Comparison of ENCODE assay signal across 8 cellular contexts in the genomic region with DNA sequence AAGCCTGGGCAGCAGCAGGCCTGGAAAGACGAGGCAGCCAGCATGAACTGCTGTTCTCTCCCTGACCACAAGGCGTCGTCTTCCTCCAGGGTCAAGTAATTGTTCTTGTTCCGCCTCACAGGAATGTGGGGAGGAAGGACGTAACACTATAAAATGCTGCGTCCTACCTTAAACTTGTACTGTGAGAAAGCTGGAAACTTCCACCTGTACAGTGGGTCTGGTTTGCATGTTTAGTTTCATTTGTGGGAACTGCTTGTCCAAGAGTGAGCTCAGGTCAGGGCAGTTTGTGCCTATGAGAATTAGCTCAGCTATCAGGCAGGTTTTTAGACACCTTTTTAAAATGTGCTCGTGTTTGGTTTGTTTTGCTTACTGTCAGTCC. TPM values are rescaled to one million over a fixed set of nuclear protein-coding genes. Genes with fewer than 3 reads are reported as not detected.
DNase-seq lines count a peak whose midpoint lies in the region; ATAC-seq and TF ChIP-seq lines count a peak whose summit lies in the region.

No MANE protein-coding gene starts in this region.

- peaks cover 16% of the 10 kb centered on the region for H3K4me1 ChIP-seq in lower lobe of right lung
- H3K4me1 ChIP-seq in testis = peaks cover 22% of the 10 kb centered on the region
- H3K4me1 ChIP-seq in suprapubic skin = peaks cover 7% of the 10 kb centered on the region

- TF ChIP-seq CTCF in Calu3 (IDR thresholded peaks at IDR 0.05; ENCODE audit: unreplicated experiment) = peak; percentile 65
- TF ChIP-seq CTCF in RWPE1 (conservative IDR thresholded peaks at IDR 0.05; ENCODE audit: low read depth) = peak; percentile 72
- TF ChIP-seq CTCF in choroid plexus epithelial cell (conservative IDR thresholded peaks at IDR 0.05; ENCODE audit: low read depth, low read length) = peak; percentile 97
- TF ChIP-seq CTCF in lower lobe of right lung (IDR thresholded peaks at IDR 0.05) = peak; percentile 84
- TF ChIP-seq CTCF in testis (IDR thresholded peaks at IDR 0.05) = peak; percentile 75 to 88 (median 84)
- peak in 1 of 2 donors; percentile 69 for TF ChIP-seq CTCF in suprapubic skin (IDR thresholded peaks at IDR 0.05)

- TF ChIP-seq EP300 in suprapubic skin (IDR thresholded peaks at IDR 0.05) = no peak

- TF ChIP-seq POLR2A in testis (IDR thresholded peaks at IDR 0.05) (no peak), suprapubic skin (IDR thresholded peaks at IDR 0.05) (no peak)

- peaks cover 29% of the 10 kb centered on the region for H3K36me3 ChIP-seq in lower lobe of right lung
- H3K36me3 ChIP-seq in testis (ENCODE audit: low read depth, missing control alignments) = no peaks in the 10 kb centered on the region
- peaks cover 25% of the 10 kb centered on the region for H3K36me3 ChIP-seq in suprapubic skin

- peak; percentile 69 for DNase-seq in Calu3
- DNase-seq in RWPE1 (ENCODE audit: low spot score) = peak; percentile 55
- peak; percentile 86 for DNase-seq in choroid plexus epithelial cell (ENCODE audit: low read depth)
- DNase-seq in lower lobe of right lung = peak; percentile 71
- DNase-seq in testis = peak; percentile 92
- no peak for DNase-seq in suprapubic skin (ENCODE audit: low spot score in 2 of 2)

- no peak overlapping the region for H3K27ac ChIP-seq in RWPE1
- H3K27ac ChIP-seq in lower lobe of right lung = peak overlapping the region; percentile 21
- peak overlapping the region; percentile 71 to 72 for H3K27ac ChIP-seq in testis
- H3K27ac ChIP-seq in suprapubic skin = no peak overlapping the region

- CTCF ChIA-PET in Calu3 (lab: Charles Lee) (interaction anchor here (0.6 to 1.3 kb wide), 4 partner anchors 55 to 299 kb away, joined by 3 to 8 read pairs (median 5); a partner anchor contains a TSS), RWPE1 (lab: Yijun Ruan, JAX) (interaction anchor here (0.6 to 2.2 kb wide), 11 partner anchors 10 to 1653 kb away, joined by 3 to 8 read pairs (median 5); a partner anchor contains a TSS)

- BruUV-seq in Calu3 (replicated peaks; lab: Mats Ljungman, UMichigan) = no TSS peak

- H3K4me3 ChIP-seq in choroid plexus epithelial cell (ENCODE audit: low read depth, low read length) (peak overlapping the region; percentile 29), lower lobe of right lung (peak overlapping the region; percentile 14), testis (peak overlapping the region in 1 of 2 donors; percentile 2), suprapubic skin (no peak overlapping the region)

- 6 to 39% methylated on average over 7 of the region's 7 CpGs for WGBS in testis, 2 donors
- WGBS in suprapubic skin = 58% methylated on average over 7 of the region's 7 CpGs

- H3K4me3 Mint-ChIP-seq in Calu3 (ENCODE audit: low read depth, unreplicated experiment) = no peak overlapping the region

- no peaks in the 10 kb centered on the region for H3K4me1 Mint-ChIP-seq in Calu3 (ENCODE audit: low read depth, unreplicated experiment)

- ATAC-seq in GM18909 (IDR thresholded peaks at IDR 0.05; ENCODE audit: poor library complexity, unreplicated experiment) = peak; percentile 65
- ATAC-seq in HG03108 (IDR thresholded peaks at IDR 0.05; ENCODE audit: unreplicated experiment) = peak; percentile 49
- peak; percentile 93 to 96 for ATAC-seq in lower lobe of right lung

- no peak overlapping the region for H3K27ac Mint-ChIP-seq in Calu3 (ENCODE audit: unreplicated experiment)

- intact Hi-C loops in Calu3 (cut with micrococcal nuclease; ENCODE audit: unreplicated experiment) = loop anchor here (5.0 kb wide), 3 partner anchors 233 to 318 kb away; no protein-coding TSS in a partner anchor
- intact Hi-C loops in lower lobe of right lung (cut with DNase I) = no loop called here
- intact Hi-C loops in testis (cut with DNase I; ENCODE audit: low total_unique reads) = no loop called here

- H3K9me3 ChIP-seq in lower lobe of right lung (no peaks in the 10 kb centered on the region), testis (no peaks in the 10 kb centered on the region), suprapubic skin (no peaks in the 10 kb centered on the region)

- H3K27me3 Mint-ChIP-seq in Calu3 (ENCODE audit: unreplicated experiment) = no peaks in the 10 kb centered on the region

- H3K27me3 ChIP-seq in lower lobe of right lung (ENCODE audit: low read depth) (no peaks in the 10 kb centered on the region), testis (no peaks in the 10 kb centered on the region), suprapubic skin (no peaks in the 10 kb centered on the region)

- H3K36me3 Mint-ChIP-seq in Calu3 (ENCODE audit: insufficient read depth, unreplicated experiment) = no peaks in the 10 kb centered on the region

- POLR2A ChIA-PET in RWPE1 (lab: Yijun Ruan, JAX; ENCODE audit: low non-redundant PET) = no interaction called here

- no peaks in the 10 kb centered on the region for H3K9me3 Mint-ChIP-seq in Calu3 (ENCODE audit: low read depth, unreplicated experiment)

RNA-seq across cellular contexts. Expression of a gene that starts 55.2 kb away (rescaled TPM):
- total RNA-seq in Calu3 (2022) (18.6 and 20.2 TPM in 2 replicates), lower lobe of right lung (17.0 TPM), testis (10 to 100 TPM; 42.0 to 55.3 TPM), suprapubic skin (10 to 100 TPM in 3 of 4 donors, 1 to 10 TPM in 1; 8.9 to 42.7 (median 28.2) TPM)
- polyA plus RNA-seq in testis (ENCODE audit: insufficient read depth, low read depth, low replicate concordance) = 22.2 TPM

Comparison
In these comparisons a context has a peak if more than half of its experiments do, and no peak if none do; other contexts are left out.
1. DNase-seq: peak in Calu3 (single experiment), RWPE1 (single experiment), choroid plexus epithelial cell (single experiment), lower lobe of right lung (single experiment) and testis (single experiment); none in suprapubic skin (0 of 2).
2. H3K27ac ChIP-seq: peak in lower lobe of right lung (single experiment) and testis (2 of 2); none in RWPE1 (single experiment) and suprapubic skin (single experiment).
3. Peak in every context shown above with its lines, with median percentiles within 50 percentile points of each other: ATAC-seq.